In genomic region chr9:26637101-26637500, GRCh38 we compare ENCODE assay signal across 2 cellular contexts.
TF ChIP-seq lines count a peak whose summit lies in the region.

No MANE protein-coding gene starts in this region.

TF ChIP-seq in GM23338, 12 proteins besides CTCF, POLR2A, EP300 and RAD21 (continued from another document):
- TF ChIP-seq ZNF462 (CRISPR knock-in tag; IDR thresholded peaks at IDR 0.05) (peak; percentile 100), STAT1 (IDR thresholded peaks at IDR 0.05; ENCODE audit: unreplicated experiment) (no peak), ETS1 (IDR thresholded peaks at IDR 0.05) (no peak), CREB1 (CRISPR knock-in tag; IDR thresholded peaks at IDR 0.05; ENCODE audit: low read depth) (peak; percentile 29), NANOG (IDR thresholded peaks at IDR 0.05; ENCODE audit: borderline replicate concordance) (peak; percentile 94), POLR2AphosphoS5 (IDR thresholded peaks at IDR 0.05; ENCODE audit: low read depth) (peak; percentile 46), EZH2 (IDR thresholded peaks at IDR 0.05; ENCODE audit: low read depth, unreplicated experiment) (no peak), REST (IDR thresholded peaks at IDR 0.05; ENCODE audit: unreplicated experiment) (no peak), ZNF331 (CRISPR knock-in tag; IDR thresholded peaks at IDR 0.05; ENCODE audit: low read depth) (no peak), ZNF114 (CRISPR knock-in tag; IDR thresholded peaks at IDR 0.05) (peak; percentile 94), JUNB (IDR thresholded peaks at IDR 0.05; ENCODE audit: unreplicated experiment) (no peak)

TF ChIP-seq in H1, 55 proteins besides CTCF, POLR2A, EP300 and RAD21 (continued from another document):
- TF ChIP-seq RNF2 (IDR thresholded peaks at IDR 0.05; ENCODE audit: borderline replicate concordance, low read depth, low read length, missing control alignments, poor library complexity, severe bottlenecking) (no peak), CHD7 (IDR thresholded peaks at IDR 0.05; ENCODE audit: insufficient replicate concordance, low read length) (peak; percentile 59), SIRT6 (IDR thresholded peaks at IDR 0.05; ENCODE audit: low read length) (no peak), SRF (IDR thresholded peaks at IDR 0.05; ENCODE audit: low read depth, low read length) (no peak), BCL11A (IDR thresholded peaks at IDR 0.05; ENCODE audit: low read depth in 2 of 2, low read length in 2 of 2) (no peak), TAF1 (IDR thresholded peaks at IDR 0.05; ENCODE audit: low read depth, low read length) (no peak), CBX8 (IDR thresholded peaks at IDR 0.05; ENCODE audit: borderline replicate concordance, low read depth, low read length) (no peak), HDAC2 (IDR thresholded peaks at IDR 0.05; ENCODE audit: borderline replicate concordance in 1 of 2, low read depth in 2 of 2, low read length in 2 of 2) (peak in 1 of 2 experiments; percentile 59; a peak in 1 of 4 replicates), POLR2AphosphoS5 (IDR thresholded peaks at IDR 0.05; ENCODE audit: low read depth, low read length) (no peak), E2F6 (IDR thresholded peaks at IDR 0.05) (no peak), JUN (IDR thresholded peaks at IDR 0.05; ENCODE audit: low read depth, low read length) (no peak), POU5F1 (IDR thresholded peaks at IDR 0.05; ENCODE audit: low read depth, low read length) (peak; percentile 89), FOSL1 (IDR thresholded peaks at IDR 0.05; ENCODE audit: insufficient read depth, low read depth, low read length) (no peak), RFX5 (IDR thresholded peaks at IDR 0.05; ENCODE audit: borderline replicate concordance, low read depth, low read length) (no peak), KDM1A (IDR thresholded peaks at IDR 0.05; ENCODE audit: borderline replicate concordance, low read length) (no peak), ASH2L (IDR thresholded peaks at IDR 0.05; ENCODE audit: low read length) (no peak), CEBPB (IDR thresholded peaks at IDR 0.05; ENCODE audit: low read depth, low read length) (no peak), MAFK (IDR thresholded peaks at IDR 0.05; ENCODE audit: low read depth, low read length) (no peak), GABPA (IDR thresholded peaks at IDR 0.05; ENCODE audit: borderline replicate concordance, insufficient read depth, low read length) (no peak), EZH2 (IDR thresholded peaks at IDR 0.05; ENCODE audit: low read depth, low read length, severe bottlenecking) (no peak), BACH1 (IDR thresholded peaks at IDR 0.05; ENCODE audit: low read length) (no peak), CREB1 (IDR thresholded peaks at IDR 0.05) (no peak), TAF7 (optimal IDR thresholded peaks at IDR 0.05; ENCODE audit: borderline replicate concordance, low read depth, low read length) (no peak), SP1 (IDR thresholded peaks at IDR 0.05; ENCODE audit: low read depth, low read length) (peak; percentile 69), CHD2 (IDR thresholded peaks at IDR 0.05; ENCODE audit: low read length) (peak; percentile 29; the same call in 1 of the 2 replicates), BRCA1 (IDR thresholded peaks at IDR 0.05; ENCODE audit: low read depth, low read length) (no peak), YY1 (IDR thresholded peaks at IDR 0.05; ENCODE audit: low read depth, low read length) (peak; percentile 78)
TF ChIP-seq in H1: peak in this region for 7.
